In the genomic region with DNA sequence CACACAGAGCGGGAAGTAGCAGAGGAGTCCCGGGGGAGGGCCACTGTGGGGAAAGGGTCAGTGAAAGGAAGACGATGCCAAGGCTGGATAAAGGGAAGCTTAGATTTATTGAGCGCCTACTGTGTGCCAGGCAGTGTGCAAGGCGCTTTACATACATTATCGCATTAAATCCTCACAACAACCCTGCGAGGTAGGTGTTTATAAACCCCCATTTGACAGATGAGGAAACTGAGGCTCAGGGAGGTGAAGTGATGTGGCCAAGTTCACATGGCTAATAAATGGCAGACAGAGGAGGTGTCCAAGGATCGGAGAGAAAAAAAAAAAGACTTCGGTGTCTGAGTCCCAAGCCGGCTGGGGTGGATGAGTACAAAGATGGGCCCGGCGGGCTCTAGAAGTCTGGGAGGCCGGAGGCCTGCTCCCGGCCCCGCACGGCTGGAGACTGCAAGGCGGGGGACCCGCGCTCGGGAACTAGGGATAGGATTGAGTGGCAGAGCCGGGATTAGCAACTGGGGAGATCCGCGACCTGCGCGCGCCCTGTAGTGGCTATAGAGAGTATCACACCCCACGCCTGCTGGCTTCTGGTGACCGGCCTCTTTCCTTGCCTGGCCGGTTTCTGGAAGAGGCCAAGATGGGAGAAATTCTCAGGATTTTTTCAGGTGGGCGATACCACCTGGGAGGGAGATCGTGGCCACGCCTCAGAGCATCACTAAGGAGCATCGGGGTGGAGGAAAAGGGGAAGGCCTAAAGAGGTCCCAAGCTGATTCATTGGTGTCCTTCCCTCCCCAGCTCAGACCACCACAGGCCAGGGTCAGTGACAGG, we compare ENCODE assay signal across 8 cellular contexts. TPM values are rescaled to one million over a fixed set of nuclear protein-coding genes. Genes with fewer than 3 reads are reported as not detected.
DNase-seq lines count a peak whose midpoint lies in the region; ATAC-seq and TF ChIP-seq lines count a peak whose summit lies in the region.

No MANE protein-coding gene starts in this region.

- H3K27me3 ChIP-seq in foreskin keratinocyte = peaks cover 58% of the 10 kb centered on the region

- no peak overlapping the region for H3K27ac Mint-ChIP-seq in activated T-helper 17 cell treated with anti-CD3 and anti-CD28 coated beads, Interleukin-2, amount 50 U/mL, for 72 hours

- peaks cover 5% of the 10 kb centered on the region for H3K4me1 ChIP-seq in foreskin keratinocyte

- H3K36me3 Mint-ChIP-seq in activated T-helper 17 cell treated with anti-CD3 and anti-CD28 coated beads, Interleukin-2, amount 50 U/mL, for 72 hours (ENCODE audit: low read depth) = peaks cover 3% of the 10 kb centered on the region

- DNase-seq in DMS53 (lab: John Stamatoyannopoulos, UW) (peak; percentile 93), HS-5 (ENCODE audit: low read depth) (peak; percentile 18), NCI-H748 treated with DMSO at 0.1 percent for 48 hours (lab: John Stamatoyannopoulos, UW) (peak; percentile 59), foreskin keratinocyte (peak in 1 of 2 donors; percentile 61), nucleus accumbens (lab: John Stamatoyannopoulos, UW) (peak in 50 of 56 donors; percentile 22 to 87 (median 62))

- peak; percentile 89 for TF ChIP-seq CTCF in foreskin keratinocyte (conservative IDR thresholded peaks at IDR 0.05)

- peak overlapping the region; percentile 18 for H3K4me3 Mint-ChIP-seq in activated T-helper 17 cell treated with anti-CD3 and anti-CD28 coated beads, Interleukin-2, amount 50 U/mL, for 72 hours

- peaks cover 14% of the 10 kb centered on the region for H3K4me1 Mint-ChIP-seq in activated T-helper 17 cell treated with anti-CD3 and anti-CD28 coated beads, Interleukin-2, amount 50 U/mL, for 72 hours

- peak; percentile 52 for ATAC-seq in activated T-helper 17 cell treated with anti-CD3 and anti-CD28 coated beads, Interleukin-2, amount 50 U/mL, for 72 hours (replicated peaks)
- ATAC-seq in foreskin keratinocyte = peak; percentile 72
- ATAC-seq in GM19395 (IDR thresholded peaks at IDR 0.05; ENCODE audit: unreplicated experiment) = no peak
- ATAC-seq in GM19452 (IDR thresholded peaks at IDR 0.05; ENCODE audit: unreplicated experiment) = no peak

- H3K27ac ChIP-seq in foreskin keratinocyte = no peak overlapping the region

- peaks cover 36% of the 10 kb centered on the region for H3K27me3 Mint-ChIP-seq in activated T-helper 17 cell treated with anti-CD3 and anti-CD28 coated beads, Interleukin-2, amount 50 U/mL, for 72 hours

- H3K9me3 Mint-ChIP-seq in activated T-helper 17 cell treated with anti-CD3 and anti-CD28 coated beads, Interleukin-2, amount 50 U/mL, for 72 hours = no peaks in the 10 kb centered on the region

RNA-seq across cellular contexts. Expression of a gene that starts 3.9 kb away (rescaled TPM):
- 1 to 10 TPM in 1 of 2 donors, under 1 TPM in 1; 0.32 to 1.5 TPM for total RNA-seq in activated T-helper 17 cell treated with anti-CD3 and anti-CD28 coated beads, Interleukin-2, amount 50 U/mL, for 72 hours
- 0.34 and 0.56 TPM in 2 replicates for total RNA-seq in foreskin keratinocyte
- polyA plus RNA-seq in foreskin keratinocyte = 0.26 and 0.50 TPM in 2 replicates

RNA-seq across cellular contexts. Expression of a gene that starts 17.1 kb away (rescaled TPM):
- not detected for total RNA-seq in activated T-helper 17 cell treated with anti-CD3 and anti-CD28 coated beads, Interleukin-2, amount 50 U/mL, for 72 hours
- total RNA-seq in foreskin keratinocyte = not detected in 2 replicates
- polyA plus RNA-seq in foreskin keratinocyte = not detected in 2 replicates

RNA-seq across cellular contexts. Expression of a gene that starts 23.3 kb away (rescaled TPM):
- total RNA-seq in activated T-helper 17 cell treated with anti-CD3 and anti-CD28 coated beads, Interleukin-2, amount 50 U/mL, for 72 hours = 10 to 100 TPM; 47.1 to 62.7 TPM
- total RNA-seq in foreskin keratinocyte = 73.0 and 75.3 TPM in 2 replicates
- 65.4 and 70.9 TPM in 2 replicates for polyA plus RNA-seq in foreskin keratinocyte

RNA-seq across cellular contexts. Expression of a gene that starts 23.7 kb away (rescaled TPM):
- under 1 TPM; 0.22 to 0.29 TPM for total RNA-seq in activated T-helper 17 cell treated with anti-CD3 and anti-CD28 coated beads, Interleukin-2, amount 50 U/mL, for 72 hours
- 0.46 and 1.1 TPM in 2 replicates for total RNA-seq in foreskin keratinocyte
- polyA plus RNA-seq in foreskin keratinocyte = 0.50 and 1.0 TPM in 2 replicates

RNA-seq across cellular contexts. Expression of a gene that starts 38.0 kb away (rescaled TPM):
- total RNA-seq in activated T-helper 17 cell treated with anti-CD3 and anti-CD28 coated beads, Interleukin-2, amount 50 U/mL, for 72 hours = 100 to 1,000 TPM in 1 of 2 donors, 10 to 100 TPM in 1; 84.1 to 128 TPM
- total RNA-seq in foreskin keratinocyte = 102 and 109 TPM in 2 replicates
- 141 and 151 TPM in 2 replicates for polyA plus RNA-seq in foreskin keratinocyte

Comparison
In these comparisons a context has a peak if more than half of its experiments do, and no peak if none do; other contexts are left out.
1. ATAC-seq: peak in activated T-helper 17 cell treated with anti-CD3 and anti-CD28 coated beads, Interleukin-2, amount 50 U/mL, for 72 hours (single experiment) and foreskin keratinocyte (single experiment); none in GM19395 (single experiment) and GM19452 (single experiment).